9 cellular contexts compared by ENCODE assay signal in the genomic region with DNA sequence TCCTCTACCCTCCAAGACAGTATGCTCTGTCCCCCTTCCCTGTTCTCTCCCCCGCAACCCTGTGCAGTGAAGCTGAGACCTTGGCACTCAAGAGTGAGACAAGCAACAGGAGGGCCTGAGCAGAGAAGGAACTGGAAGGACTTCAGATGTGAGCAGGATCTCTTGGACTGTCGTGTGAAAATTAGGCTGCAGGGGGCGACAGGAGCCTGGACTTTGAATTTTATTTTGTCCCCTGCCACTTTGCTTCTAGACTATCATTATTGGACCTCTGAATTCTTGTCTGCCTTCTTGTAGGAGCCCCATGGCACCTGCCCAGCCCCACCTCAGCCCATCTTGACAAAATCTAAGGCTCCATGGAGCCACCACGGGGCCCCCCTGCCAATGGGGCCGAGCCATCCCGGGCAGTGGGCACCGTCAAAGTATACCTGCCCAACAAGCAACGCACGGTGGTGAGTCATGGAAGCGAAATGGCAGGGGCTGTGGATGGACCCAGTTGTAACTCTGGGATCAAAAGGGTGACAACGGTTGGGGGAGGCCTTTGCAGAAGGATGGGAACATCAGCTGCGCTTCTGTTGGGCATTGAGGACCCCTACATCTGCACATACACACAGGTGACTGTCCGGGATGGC. TPM values are rescaled to one million over a fixed set of nuclear protein-coding genes. Genes with fewer than 3 reads are reported as not detected.
DNase-seq lines count a peak whose midpoint lies in the region; ATAC-seq and TF ChIP-seq lines count a peak whose summit lies in the region.
"Had no signal": no experiment of that assay in that cellular context is flagged by ENCODE, and none has a peak within 500 bp of the region (broad histone marks: within the 10 kb centered on the region; RNA-seq: fewer than 3 reads in every experiment).

No MANE protein-coding gene starts in this region.

- no peak for ATAC-seq in HG02870 (IDR thresholded peaks at IDR 0.05; ENCODE audit: unreplicated experiment)
- no peak for ATAC-seq in GM18505 (IDR thresholded peaks at IDR 0.05; ENCODE audit: unreplicated experiment)

- H3K27me3 ChIP-seq in osteoblast (ENCODE audit: insufficient read depth, low read length) (no peaks in the 10 kb centered on the region), Peyer's patch (no peaks in the 10 kb centered on the region)

- H3K4me2 ChIP-seq in osteoblast (ENCODE audit: insufficient read depth, low read length) = peak overlapping the region; percentile 36

- H3K4me3 ChIP-seq in osteoblast (ENCODE audit: insufficient read depth, low read length) = no peak overlapping the region
- H3K4me3 ChIP-seq in Peyer's patch = no peak overlapping the region

- H3K36me3 ChIP-seq in osteoblast (ENCODE audit: insufficient read depth, low read length) (peaks cover 18% of the 10 kb centered on the region), Peyer's patch (peaks cover 0 to 22% (median 0%) of the 10 kb centered on the region in 3 donors)

- TF ChIP-seq POLR2A in Peyer's patch (IDR thresholded peaks at IDR 0.05) (no peak), GM18505 (IDR thresholded peaks at IDR 0.05; ENCODE audit: borderline replicate concordance, extremely low read depth, insufficient read depth, insufficient read length) (no peak)

- H2AFZ ChIP-seq in osteoblast (ENCODE audit: low read length) = no peak overlapping the region
- H2AFZ ChIP-seq: parathyroid adenoma had no signal

- H3K27ac ChIP-seq in osteoblast (ENCODE audit: low read depth, low read length) (peak overlapping the region; percentile 59), Peyer's patch (no peak overlapping the region)
- H3K27ac ChIP-seq: parathyroid adenoma had no signal

- peaks cover 7% of the 10 kb centered on the region for H4K20me1 ChIP-seq in osteoblast (ENCODE audit: insufficient read depth, low read length)

- DNase-seq in NCI-H2196 (lab: John Stamatoyannopoulos, UW; ENCODE audit: unreplicated experiment) = peak; percentile 4
- DNase-seq in NCI-H2196 treated with DMSO at 0.1 percent for 48 hours (lab: John Stamatoyannopoulos, UW; ENCODE audit: unreplicated experiment) = no peak
- peak; percentile 40 for DNase-seq in MV-4-11 (lab: John Stamatoyannopoulos, UW)
- DNase-seq in astrocyte of the hippocampus (ENCODE audit: low read depth, low spot score) = peak; percentile 37
- DNase-seq in osteoblast (ENCODE audit: insufficient read length, low spot score, missing footprints) = no peak
- DNase-seq in Peyer's patch = no peak

- H3K4me1 ChIP-seq in osteoblast (ENCODE audit: insufficient read depth, low read length) = peaks cover 25% of the 10 kb centered on the region
- no peaks in the 10 kb centered on the region for H3K4me1 ChIP-seq in Peyer's patch
- H3K4me1 ChIP-seq: parathyroid adenoma had no signal

- H3K9me3 ChIP-seq in osteoblast (ENCODE audit: low read depth, low read length) (no peaks in the 10 kb centered on the region), Peyer's patch (no peaks in the 10 kb centered on the region)

- peaks cover 33% of the 10 kb centered on the region for H3K79me2 ChIP-seq in osteoblast (ENCODE audit: insufficient read depth, low read length)

- TF ChIP-seq CTCF in osteoblast (IDR thresholded peaks at IDR 0.05; ENCODE audit: extremely low read depth, low read depth, low read length) (peak; percentile 52), Peyer's patch (IDR thresholded peaks at IDR 0.05) (peak in 2 of 6 experiments; percentile 13 to 23)

RNA-seq across cellular contexts. Expression of gene ARAF, which starts 1.7 kb away (rescaled TPM):
- 18.9 and 21.0 TPM in 2 replicates for total RNA-seq in osteoblast
- 10 to 100 TPM; 55.7 to 78.4 (median 72.5) TPM for total RNA-seq in Peyer's patch

RNA-seq across cellular contexts. Expression of gene TIMP1, which starts 19.5 kb away (rescaled TPM):
- 904 and 922 TPM in 2 replicates for total RNA-seq in osteoblast
- 10 to 100 TPM; 22.5 to 80.0 (median 39.7) TPM for total RNA-seq in Peyer's patch

RNA-seq across cellular contexts. Expression of gene SYN1, which starts 56.9 kb away (rescaled TPM):
- total RNA-seq in osteoblast = under 0.01 TPM in 2 replicates
- total RNA-seq in Peyer's patch = under 1 TPM in 1 of 4 donors, not detected in 3; 0.67 TPM

Comparison
In these comparisons a context has a peak if more than half of its experiments do, and no peak if none do; other contexts are left out.
1. DNase-seq: peak in NCI-H2196 (single experiment), MV-4-11 (single experiment) and astrocyte of the hippocampus (single experiment); none in NCI-H2196 treated with DMSO at 0.1 percent for 48 hours (single experiment), osteoblast (single experiment) and Peyer's patch (0 of 3).
2. RNA of gene TIMP1, which starts 19.5 kb away (total RNA-seq): 904 to 922 TPM in osteoblast; 22.5 to 80.0 TPM in Peyer's patch; every median in the first group is over 10 times any median in the second.